Comparison of ENCODE assay signal across 26 cellular contexts in the genomic region with DNA sequence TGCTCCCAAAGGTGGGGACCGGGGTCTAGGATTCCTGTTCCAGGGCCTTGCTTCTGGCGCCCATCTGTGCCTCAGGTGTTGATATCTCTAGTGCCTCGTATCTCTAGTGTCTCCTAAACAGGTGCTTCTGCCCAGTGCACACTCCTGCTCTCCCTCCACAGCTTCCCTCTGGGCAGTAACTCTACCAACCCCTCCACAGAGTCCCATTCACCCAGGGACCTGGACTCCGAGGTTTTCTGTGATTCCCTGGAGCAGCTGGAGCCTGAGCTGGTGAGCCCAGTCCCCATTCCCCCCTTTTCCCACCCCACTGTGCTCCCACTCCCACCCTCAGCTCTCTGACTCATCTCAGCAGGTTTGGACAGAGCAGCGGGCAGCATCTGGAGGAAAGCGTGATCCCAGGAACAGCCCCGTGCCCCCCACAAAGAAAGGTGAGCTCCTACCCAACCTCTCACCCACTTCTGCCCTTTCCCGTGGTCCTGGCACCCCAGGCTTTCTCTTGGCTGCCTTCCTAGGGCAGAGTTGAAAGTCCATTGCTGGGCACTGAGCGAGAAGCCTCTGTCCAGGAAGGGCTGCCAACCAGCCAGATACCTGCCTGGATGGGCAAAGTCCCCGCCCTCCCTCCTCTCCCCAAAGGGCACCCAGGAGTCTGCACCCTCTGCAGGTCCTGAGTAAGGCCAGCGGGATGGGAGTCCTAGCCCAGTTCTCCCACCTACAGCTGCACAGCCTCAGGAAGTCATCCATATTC. TPM values are rescaled to one million over a fixed set of nuclear protein-coding genes. Genes with fewer than 3 reads are reported as not detected.
DNase-seq lines count a peak whose midpoint lies in the region; ATAC-seq and TF ChIP-seq lines count a peak whose summit lies in the region.
"Had no signal": no experiment of that assay in that cellular context is flagged by ENCODE, and none has a peak within 500 bp of the region (broad histone marks: within the 10 kb centered on the region; RNA-seq: fewer than 3 reads in every experiment).

No MANE protein-coding gene starts in this region.

- peaks cover 6 to 40% (median 20%) of the 10 kb centered on the region in 4 donors for H3K4me1 Mint-ChIP-seq in CD4-positive, CD25-positive, alpha-beta regulatory T cell
- peaks cover 7% of the 10 kb centered on the region for H3K4me1 Mint-ChIP-seq in GM23338

- no peak overlapping the region for H4K8ac ChIP-seq in neuronal stem cell (ENCODE audit: low read depth, low read length)

- H2AFZ ChIP-seq in neuronal stem cell (ENCODE audit: low read length) (no peak overlapping the region), GM23338 (no peak overlapping the region)

- H2BK5ac ChIP-seq in neuronal stem cell (ENCODE audit: low read length) = no peak overlapping the region

- peaks cover 10% of the 10 kb centered on the region for H3K27me3 Mint-ChIP-seq in CD4-positive, CD25-positive, alpha-beta regulatory T cell
- peaks cover 11% of the 10 kb centered on the region for H3K27me3 Mint-ChIP-seq in GM23338 (ENCODE audit: insufficient read depth, low read depth, poor library complexity)
- H3K27me3 Mint-ChIP-seq: activated CD4-positive, alpha-beta memory T cell treated with anti-CD3 and anti-CD28 coated beads for 36 hours had no signal

- H3K27ac Mint-ChIP-seq in CD4-positive, CD25-positive, alpha-beta regulatory T cell = no peak overlapping the region
- H3K27ac Mint-ChIP-seq in GM23338 = no peak overlapping the region
- H3K27ac Mint-ChIP-seq: activated CD4-positive, alpha-beta memory T cell treated with anti-CD3 and anti-CD28 coated beads for 36 hours had no signal

- no CpG with 5 or more reads among the region's 11 CpGs for WGBS in neuronal stem cell (ENCODE audit: extremely low coverage in 2 of 2, insufficient read length in 2 of 2, insufficient replicate concordance in 1 of 2), 2 donors

- no peaks in the 10 kb centered on the region for H3K79me2 ChIP-seq in GM23338 (replicated peaks; ENCODE audit: insufficient read depth)

- H3F3A ChIP-seq in GM23338 (replicated peaks; ENCODE audit: low read depth) = peaks cover 9% of the 10 kb centered on the region; the same call in 1 of the 2 replicates

- peaks cover 16% of the 10 kb centered on the region for H3K4me1 ChIP-seq in CD4-positive, CD25-positive, alpha-beta regulatory T cell (ENCODE audit: control insufficient read depth, insufficient read depth, low read length, poor library complexity, severe bottlenecking)
- H3K4me1 ChIP-seq in neuronal stem cell (ENCODE audit: control insufficient read depth in 2 of 2, insufficient read depth in 1 of 2, low read depth in 1 of 2, low read length in 2 of 2) (peaks cover 10 to 20% of the 10 kb centered on the region in 2 donors), GM23338 (ENCODE audit: insufficient read depth) (peaks cover 3% of the 10 kb centered on the region; the same call in 1 of the 2 replicates)
- H3K4me1 ChIP-seq: BE2C had no signal

- no peak overlapping the region for H3K4ac ChIP-seq in neuronal stem cell (ENCODE audit: low read length)

- no peak for DNase-seq in CD4-positive, CD25-positive, alpha-beta regulatory T cell
- DNase-seq in RWPE1 (ENCODE audit: low spot score) (no peak), left lobe of liver (ENCODE audit: low spot score) (peak; percentile 97), neuronal stem cell (ENCODE audit: low spot score) (no peak), HUDEP-2 (lab: John Stamatoyannopoulos, UW; ENCODE audit: unreplicated experiment in 76 of 76) (no peak), GM23338 (ENCODE audit: low spot score) (no peak)
- no peak for DNase-seq in activated CD4-positive, CD25-positive, alpha-beta regulatory T cell treated with anti-CD3 and anti-CD28 coated beads, Interleukin-2, amount 50 U/mL, for 72 hours
- DNase-seq: activated CD4-positive, alpha-beta memory T cell treated with anti-CD3 and anti-CD28 coated beads for 36 hours; activated CD4-positive, CD25-positive, alpha-beta regulatory T cell; activated CD8-positive, alpha-beta memory T cell treated with anti-CD3 and anti-CD28 coated beads, Interleukin-2, amount 50 U/mL, for 4 hours; BE2C; central memory CD4-positive, alpha-beta T cell; dermis blood vessel endothelial cell; DMS53; KG1; NCI-H1417; NCI-H2029 treated with DMSO at 0.1 percent for 48 hours; stimulated activated CD4-positive, alpha-beta T cell treated with anti-CD3 and anti-CD28 coated beads, Interleukin-4, amount 100 ng/mL, for 4 hours; stimulated activated naive CD4-positive, alpha-beta T cell had no signal

- H4K20me1 ChIP-seq in GM23338 (replicated peaks; ENCODE audit: insufficient read depth) = no peaks in the 10 kb centered on the region

- ATAC-seq in CD4-positive, CD25-positive, alpha-beta regulatory T cell (ENCODE audit: low read depth in 2 of 2) = no peak
- peak; percentile 70 for ATAC-seq in left lobe of liver
- ATAC-seq in HG02981 (IDR thresholded peaks at IDR 0.05; ENCODE audit: unreplicated experiment) = no peak
- no peak for ATAC-seq in GM23338
- ATAC-seq: gastroesophageal sphincter, sciatic nerve had no signal

- peak overlapping the region; percentile 32 for H2AK5ac ChIP-seq in neuronal stem cell (ENCODE audit: low read depth, low read length)

- TF ChIP-seq CTCF in RWPE1 (conservative IDR thresholded peaks at IDR 0.05; ENCODE audit: low read depth) (no peak), GM23338 (conservative IDR thresholded peaks at IDR 0.05; ENCODE audit: low read depth in 2 of 2) (no peak)

- no peaks in the 10 kb centered on the region for H3K36me3 ChIP-seq in CD4-positive, CD25-positive, alpha-beta regulatory T cell (ENCODE audit: control insufficient read depth, insufficient read depth, low read length)
- H3K36me3 ChIP-seq in neuronal stem cell (replicated peaks in 1 of 2; ENCODE audit: control insufficient read depth in 2 of 2, insufficient read depth in 2 of 2, low read length in 2 of 2) (no peaks in the 10 kb centered on the region), GM23338 (ENCODE audit: insufficient read depth) (no peaks in the 10 kb centered on the region)
- H3K36me3 ChIP-seq: BE2C, HAP-1, SJSA1, suprapubic skin had no signal

- H3K79me1 ChIP-seq in neuronal stem cell (ENCODE audit: low read depth, low read length) = peaks cover 2% of the 10 kb centered on the region

- H3K9me3 Mint-ChIP-seq in CD4-positive, CD25-positive, alpha-beta regulatory T cell = peaks cover 0 to 1% (median 0%) of the 10 kb centered on the region in 7 donors
- H3K9me3 Mint-ChIP-seq in GM23338 = no peaks in the 10 kb centered on the region
- H3K9me3 Mint-ChIP-seq: activated CD4-positive, alpha-beta memory T cell treated with anti-CD3 and anti-CD28 coated beads for 36 hours; neural crest cell had no signal

- CTCF ChIA-PET in RWPE1 (lab: Yijun Ruan, JAX) = interaction anchor here (0.6 to 2.8 kb wide), 3 partner anchors 59 to 274 kb away, joined by 3 to 65 read pairs (median 8); no protein-coding TSS in a partner anchor

- H3K4me3 ChIP-seq in CD4-positive, CD25-positive, alpha-beta regulatory T cell (ENCODE audit: low read depth, low read length) = no peak overlapping the region
- H3K4me3 ChIP-seq in neuronal stem cell (ENCODE audit: low read length in 2 of 2) (no peak overlapping the region), GM23338 (no peak overlapping the region)
- H3K4me3 ChIP-seq: gastroesophageal sphincter, HAP-1, SJSA1, suprapubic skin had no signal

- H3K23ac ChIP-seq in neuronal stem cell (ENCODE audit: low read depth, low read length, poor library complexity) = no peak overlapping the region

- no peaks in the 10 kb centered on the region for H3K9me3 ChIP-seq in CD4-positive, CD25-positive, alpha-beta regulatory T cell (ENCODE audit: control insufficient read depth in 2 of 2, low read length in 2 of 2)
- no peaks in the 10 kb centered on the region for H3K9me3 ChIP-seq in neuronal stem cell (replicated peaks in 1 of 2; ENCODE audit: control insufficient read depth in 2 of 2, insufficient read depth in 1 of 2, low read depth in 1 of 2, low read length in 2 of 2)
- H3K9me3 ChIP-seq: BE2C, gastroesophageal sphincter, HAP-1, suprapubic skin had no signal

- H3K4me3 Mint-ChIP-seq in CD4-positive, CD25-positive, alpha-beta regulatory T cell = peak overlapping the region in 3 of 4 donors; percentile 15 to 69 (median 27)
- H3K4me3 Mint-ChIP-seq in GM23338 = no peak overlapping the region
- H3K4me3 Mint-ChIP-seq: activated CD4-positive, alpha-beta memory T cell treated with anti-CD3 and anti-CD28 coated beads for 36 hours; neural crest cell had no signal

- no peak overlapping the region for H3K18ac ChIP-seq in neuronal stem cell (ENCODE audit: low read length)

- H3K36me3 Mint-ChIP-seq in CD4-positive, CD25-positive, alpha-beta regulatory T cell = no peaks in the 10 kb centered on the region
- H3K36me3 Mint-ChIP-seq in GM23338 (ENCODE audit: low read depth) = peaks cover 5% of the 10 kb centered on the region; the same call in 1 of the 3 replicates

- no peak overlapping the region for H3K9ac ChIP-seq in neuronal stem cell (ENCODE audit: low read depth, low read length, poor library complexity)

- H3K27me3 ChIP-seq in CD4-positive, CD25-positive, alpha-beta regulatory T cell (ENCODE audit: control insufficient read depth, insufficient read depth, low read length) = no peaks in the 10 kb centered on the region
- no peaks in the 10 kb centered on the region for H3K27me3 ChIP-seq in neuronal stem cell (ENCODE audit: control insufficient read depth in 3 of 3, insufficient read depth in 3 of 3, low read depth in 1 of 3, low read length in 3 of 3)
- H3K27me3 ChIP-seq in GM23338 (ENCODE audit: insufficient read depth) = no peaks in the 10 kb centered on the region
- H3K27me3 ChIP-seq: BE2C, gastroesophageal sphincter, SJSA1, suprapubic skin had no signal

- no peak overlapping the region for H3K4me2 ChIP-seq in neuronal stem cell (ENCODE audit: insufficient read depth, low read length, poor library complexity, severe bottlenecking)
- no peak overlapping the region for H3K4me2 ChIP-seq in GM23338

- no peak overlapping the region for H3K27ac ChIP-seq in CD4-positive, CD25-positive, alpha-beta regulatory T cell (ENCODE audit: insufficient read depth, low read length, poor library complexity, severe bottlenecking)
- H3K27ac ChIP-seq in RWPE1 = peak overlapping the region; percentile 59
- H3K27ac ChIP-seq in neuronal stem cell (replicated peaks; ENCODE audit: low read length) = no peak overlapping the region
- H3K27ac ChIP-seq in GM23338 (ENCODE audit: low read depth) = no peak overlapping the region
- H3K27ac ChIP-seq: SJSA1, suprapubic skin had no signal

- no peak overlapping the region for H4K91ac ChIP-seq in neuronal stem cell (ENCODE audit: low read depth, low read length, poor library complexity)

- H3K9me2 ChIP-seq in GM23338 (ENCODE audit: insufficient read depth) = no peaks in the 10 kb centered on the region

- POLR2A ChIA-PET in RWPE1 (lab: Yijun Ruan, JAX; ENCODE audit: low non-redundant PET) = no interaction called here

- H3K14ac ChIP-seq in neuronal stem cell (ENCODE audit: low read length) = no peak overlapping the region

- no peak overlapping the region for H2BK12ac ChIP-seq in neuronal stem cell (ENCODE audit: low read length)

- H2BK120ac ChIP-seq in neuronal stem cell (ENCODE audit: low read depth, low read length) = no peak overlapping the region

- no peak overlapping the region for H2BK15ac ChIP-seq in neuronal stem cell (ENCODE audit: low read length)

RNA-seq across cellular contexts. Expression of gene ACBD4, which starts 2.2 kb away (rescaled TPM):
- total RNA-seq in CD4-positive, CD25-positive, alpha-beta regulatory T cell = 23.6 TPM
- 10 to 100 TPM; 13.8 to 17.9 (median 15.0) TPM for polyA plus RNA-seq in CD4-positive, CD25-positive, alpha-beta regulatory T cell
- total RNA-seq in left lobe of liver = 90.3 TPM
- polyA plus RNA-seq in neuronal stem cell (2013, experiment 1 of 2) = 7.8 TPM
- 8.0 TPM for polyA plus RNA-seq in neuronal stem cell (2013, experiment 2 of 2)
- total RNA-seq in GM23338 (2014; rRNA removed; shearing (Covaris generic)) = 5.1 and 6.7 TPM in 2 replicates
- polyA plus RNA-seq in GM23338 (2016; fragmentation: Nextera tagmentation; extraction: Ambion mirVana) = 4.5 and 5.1 TPM in 2 replicates

RNA-seq across cellular contexts. Expression of gene PLCD3, which starts 5.4 kb away (rescaled TPM):
- total RNA-seq in CD4-positive, CD25-positive, alpha-beta regulatory T cell = 5.5 TPM
- polyA plus RNA-seq in CD4-positive, CD25-positive, alpha-beta regulatory T cell = 1 to 10 TPM in 1 of 4 donors, under 1 TPM in 3; 0.15 to 1.5 (median 0.42) TPM
- 3.4 TPM for total RNA-seq in left lobe of liver
- 19.5 TPM for polyA plus RNA-seq in neuronal stem cell (2013, experiment 1 of 2)
- 17.6 TPM for polyA plus RNA-seq in neuronal stem cell (2013, experiment 2 of 2)
- 15.9 and 32.1 TPM in 2 replicates for total RNA-seq in GM23338 (2014; rRNA removed; shearing (Covaris generic))
- polyA plus RNA-seq in GM23338 (2016; fragmentation: Nextera tagmentation; extraction: Ambion mirVana) = 3.0 and 5.7 TPM in 2 replicates

RNA-seq across cellular contexts. Expression of gene HEXIM1, which starts 10.5 kb away (rescaled TPM):
- 88.0 TPM for total RNA-seq in CD4-positive, CD25-positive, alpha-beta regulatory T cell
- 1 to 10 TPM; 5.9 to 8.0 (median 6.1) TPM for polyA plus RNA-seq in CD4-positive, CD25-positive, alpha-beta regulatory T cell
- 29.3 TPM for total RNA-seq in left lobe of liver
- 21.6 TPM for polyA plus RNA-seq in neuronal stem cell (2013, experiment 1 of 2)
- polyA plus RNA-seq in neuronal stem cell (2013, experiment 2 of 2) = 22.5 TPM
- 10.9 and 11.9 TPM in 2 replicates for total RNA-seq in GM23338 (2014; rRNA removed; shearing (Covaris generic))
- polyA plus RNA-seq in GM23338 (2016; fragmentation: Nextera tagmentation; extraction: Ambion mirVana) = 9.2 and 9.7 TPM in 2 replicates

RNA-seq across cellular contexts. Expression of gene HEXIM2, which starts 23.9 kb away (rescaled TPM):
- 3.6 TPM for total RNA-seq in CD4-positive, CD25-positive, alpha-beta regulatory T cell
- 1 to 10 TPM; 1.9 to 4.1 (median 2.4) TPM for polyA plus RNA-seq in CD4-positive, CD25-positive, alpha-beta regulatory T cell
- 14.2 TPM for total RNA-seq in left lobe of liver
- 3.9 TPM for polyA plus RNA-seq in neuronal stem cell (2013, experiment 1 of 2)
- polyA plus RNA-seq in neuronal stem cell (2013, experiment 2 of 2) = 3.7 TPM
- total RNA-seq in GM23338 (2014; rRNA removed; shearing (Covaris generic)) = 9.0 and 9.8 TPM in 2 replicates
- 9.5 and 12.4 TPM in 2 replicates for polyA plus RNA-seq in GM23338 (2016; fragmentation: Nextera tagmentation; extraction: Ambion mirVana)
